1 cellular context compared by ENCODE assay signal in the genomic region with DNA sequence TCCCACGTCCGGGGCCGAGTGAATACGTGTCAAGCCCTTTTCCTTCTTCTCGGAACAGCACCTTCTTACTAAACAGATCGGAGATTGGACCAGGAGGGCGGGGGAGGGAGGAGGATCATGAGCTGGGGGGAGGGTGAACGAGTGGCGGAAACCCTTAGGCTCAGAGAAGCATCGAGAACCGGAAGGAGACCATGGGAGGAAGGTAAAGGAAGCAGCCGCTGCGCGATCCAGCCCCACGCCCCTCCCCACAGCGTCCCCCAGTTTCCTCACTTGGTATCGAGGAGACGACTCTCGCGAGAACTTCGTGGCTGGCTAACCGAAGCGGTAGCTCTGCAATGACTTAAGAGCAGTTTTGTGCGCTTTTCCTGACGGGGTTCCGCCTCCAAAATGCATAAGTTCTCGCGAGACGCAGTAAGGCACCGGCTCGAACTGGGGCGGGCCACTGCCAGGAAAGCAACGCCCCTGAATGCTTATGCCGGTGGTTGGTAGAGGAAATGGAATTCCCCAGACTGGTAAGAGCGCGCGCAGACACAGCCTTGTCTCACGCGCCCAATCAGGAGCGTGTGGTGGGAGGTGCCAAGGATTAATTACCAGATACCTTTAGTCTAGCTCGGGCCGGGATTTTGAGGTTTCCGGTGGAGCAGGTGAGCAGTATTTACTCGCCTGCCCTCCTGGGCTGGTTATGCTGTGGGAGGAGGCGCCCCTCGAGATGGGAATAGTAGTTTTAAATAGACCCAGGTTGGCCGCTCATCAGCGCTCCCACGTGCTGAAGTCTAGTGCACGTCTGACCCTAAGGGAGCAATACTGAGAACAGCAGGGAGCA.
TF ChIP-seq lines count a peak whose summit lies in the region.

No MANE protein-coding gene starts in this region.

TF ChIP-seq in SK-N-SH treated with all-trans-retinoic acid at 6 μM for 48 hours, 23 proteins besides CTCF, POLR2A, EP300 and RAD21 (continued from another document):
- TF ChIP-seq, protein P1, sequence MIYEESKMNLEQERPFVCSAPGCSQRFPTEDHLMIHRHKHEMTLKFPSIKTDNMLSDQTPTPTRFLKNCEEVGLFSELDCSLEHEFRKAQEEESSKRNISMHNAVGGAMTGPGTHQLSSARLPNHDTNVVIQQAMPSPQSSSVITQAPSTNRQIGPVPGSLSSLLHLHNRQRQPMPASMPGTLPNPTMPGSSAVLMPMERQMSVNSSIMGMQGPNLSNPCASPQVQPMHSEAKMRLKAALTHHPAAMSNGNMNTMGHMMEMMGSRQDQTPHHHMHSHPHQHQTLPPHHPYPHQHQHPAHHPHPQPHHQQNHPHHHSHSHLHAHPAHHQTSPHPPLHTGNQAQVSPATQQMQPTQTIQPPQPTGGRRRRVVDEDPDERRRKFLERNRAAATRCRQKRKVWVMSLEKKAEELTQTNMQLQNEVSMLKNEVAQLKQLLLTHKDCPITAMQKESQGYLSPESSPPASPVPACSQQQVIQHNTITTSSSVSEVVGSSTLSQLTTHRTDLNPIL (CRISPR knock-in tag; IDR thresholded peaks at IDR 0.05; ENCODE audit: low read depth) = no peak
